8 cellular contexts compared by ENCODE assay signal in genomic region chr22:49989826-49990225, GRCh38. TPM values are rescaled to one million over a fixed set of nuclear protein-coding genes. Genes with fewer than 3 reads are reported as not detected.
"Had no signal": no experiment of that assay in that cellular context is flagged by ENCODE, and none has a peak within 500 bp of the region (broad histone marks: within the 10 kb centered on the region; RNA-seq: fewer than 3 reads in every experiment).

No MANE protein-coding gene starts in this region.

RNA-seq across cellular contexts. Expression of gene IL17REL, which starts 22.7 kb away (rescaled TPM):
- total RNA-seq: LHCN-M2, MCF 10A, NCI-H460, PC-9, Right ventricle myocardium inferior, RPMI7951, SJCRH30, SK-MEL-5 had no signal
